Comparison of ENCODE assay signal across 14 cellular contexts in genomic region chr7:110964770-110965169, GRCh38.
"Had no signal": no experiment of that assay in that cellular context is flagged by ENCODE, and none has a peak within 500 bp of the region (broad histone marks: within the 10 kb centered on the region; RNA-seq: fewer than 3 reads in every experiment).

No MANE protein-coding gene starts in this region.

- H3K4me1 Mint-ChIP-seq: neural progenitor cell had no signal

- H3K4me1 ChIP-seq: heart right ventricle, lower lobe of right lung, thyroid gland had no signal

- H3K27ac Mint-ChIP-seq: activated naive CD4-positive, alpha-beta T cell treated with anti-CD3 and anti-CD28 coated beads, Interleukin-2, amount 50 U/mL, for 72 hours; activated T-cell treated with anti-CD3 and anti-CD28 coated beads, Interleukin-2, amount 50 U/mL, for 24 hours; neural progenitor cell had no signal

- H3K9me3 Mint-ChIP-seq: activated T-cell treated with anti-CD3 and anti-CD28 coated beads, Interleukin-2, amount 50 U/mL, for 24 hours; neural progenitor cell had no signal

- ATAC-seq: activated naive CD4-positive, alpha-beta T cell treated with anti-CD3 and anti-CD28 coated beads, Interleukin-2, amount 50 U/mL, for 72 hours; gastroesophageal sphincter; heart right ventricle; left colon; lower lobe of right lung; sciatic nerve had no signal

- H3K4me3 ChIP-seq: dorsolateral prefrontal cortex, gastroesophageal sphincter, heart right ventricle, lower lobe of right lung, neural progenitor cell, thyroid gland had no signal

- H3K27me3 Mint-ChIP-seq: activated T-cell treated with anti-CD3 and anti-CD28 coated beads, Interleukin-2, amount 50 U/mL, for 24 hours had no signal

- H3K36me3 Mint-ChIP-seq: neural progenitor cell had no signal

- H3K4me3 Mint-ChIP-seq: activated T-cell treated with anti-CD3 and anti-CD28 coated beads, Interleukin-2, amount 50 U/mL, for 24 hours; neural progenitor cell had no signal

- DNase-seq: activated CD4-positive, CD25-positive, alpha-beta regulatory T cell treated with anti-CD3 and anti-CD28 coated beads, Interleukin-2, amount 50 U/mL, for 72 hours; activated effector memory CD4-positive, alpha-beta T cell treated with Interleukin-2 at 50 U/mL for 16 hours; activated T-cell treated with anti-CD3 and anti-CD28 coated beads, Interleukin-2, amount 50 U/mL, for 24 hours; anterior cingulate cortex; dorsolateral prefrontal cortex; heart right ventricle; left colon; lower lobe of right lung; stimulated activated CD4-positive, alpha-beta T cell treated with anti-CD3 and anti-CD28 coated beads, Interleukin-1b, Interleukin-23, amount 100 ng/mL, for 48 hours; thyroid gland had no signal

- H3K27me3 ChIP-seq: dorsolateral prefrontal cortex, gastroesophageal sphincter, heart right ventricle, neural progenitor cell, thyroid gland had no signal

- H3K27ac ChIP-seq: dorsolateral prefrontal cortex, gastroesophageal sphincter, heart right ventricle, lower lobe of right lung, neural progenitor cell, thyroid gland had no signal

- H3K9me3 ChIP-seq: gastroesophageal sphincter, heart right ventricle, lower lobe of right lung, thyroid gland had no signal

- H3K36me3 ChIP-seq: gastroesophageal sphincter, heart right ventricle, lower lobe of right lung, neural progenitor cell, thyroid gland had no signal
